In genomic region chr2:176157499-176158305, GRCh38 we compare ENCODE assay signal across 11 cellular contexts. TPM values are rescaled to one million over a fixed set of nuclear protein-coding genes. Genes with fewer than 3 reads are reported as not detected.
A peak's percentile ranks its signal among the peaks of the same experiment; 100 is the strongest.
DNase-seq lines count a peak whose midpoint lies in the region; ATAC-seq and TF ChIP-seq lines count a peak whose summit lies in the region.
"Had no signal": no experiment of that assay in that cellular context is flagged by ENCODE, and none has a peak within 500 bp of the region (broad histone marks: within the 10 kb centered on the region; RNA-seq: fewer than 3 reads in every experiment).

No MANE protein-coding gene starts in this region.

- no peak overlapping the region for H3K9ac ChIP-seq in NT2/D1 (ENCODE audit: insufficient read length, low read depth)

- TF ChIP-seq CTCF in thoracic aorta (IDR thresholded peaks at IDR 0.05) (no peak), omental fat pad (IDR thresholded peaks at IDR 0.05) (no peak)

- H3K4me3 Mint-ChIP-seq in activated naive CD4-positive, alpha-beta T cell treated with anti-CD3 and anti-CD28 coated beads, Interleukin-2, amount 10 ng/mL, durations not matched to agents 7 days and 5 days, result peak overlapping the region; percentile 44

- H3K9me3 ChIP-seq in NT2/D1 (ENCODE audit: insufficient read depth, low read length) (no peaks in the 10 kb centered on the region), thoracic aorta (no peaks in the 10 kb centered on the region)

- no peak overlapping the region for H3K27ac ChIP-seq in thoracic aorta
- H3K27ac ChIP-seq: epithelial cell of prostate had no signal

- ATAC-seq in thoracic aorta (ENCODE audit: insufficient number of reproducible peaks, low FRiP score, low read depth), result no peak
- no peak for ATAC-seq in omental fat pad (ENCODE audit: low FRiP score)
- no peak for ATAC-seq in GM21529 (IDR thresholded peaks at IDR 0.05; ENCODE audit: unreplicated experiment)

- DNase-seq in activated naive CD4-positive, alpha-beta T cell treated with anti-CD3 and anti-CD28 coated beads, Interleukin-2, amount 10 ng/mL, durations not matched to agents 7 days and 5 days, result no peak
- DNase-seq in activated naive CD4-positive, alpha-beta T cell (lab: John Stamatoyannopoulos, UW), result no peak
- no peak for DNase-seq in NT2/D1 (ENCODE audit: low read depth, low spot score)
- peak; percentile 72 for DNase-seq in islet precursor cell
- DNase-seq in thoracic aorta (ENCODE audit: low spot score), result no peak
- DNase-seq in hypothalamus (lab: John Stamatoyannopoulos, UW), result no peak
- DNase-seq in omental fat pad (ENCODE audit: low spot score), result no peak
- DNase-seq: DND-41 had no signal

- H3K36me3 ChIP-seq in NT2/D1 (ENCODE audit: insufficient read depth, insufficient read length, low read length) (no peaks in the 10 kb centered on the region), thoracic aorta (peaks cover 6% of the 10 kb centered on the region)

- peaks cover 5% of the 10 kb centered on the region for H3K4me1 Mint-ChIP-seq in activated naive CD4-positive, alpha-beta T cell treated with anti-CD3 and anti-CD28 coated beads, Interleukin-2, amount 10 ng/mL, durations not matched to agents 7 days and 5 days

- peak overlapping the region; percentile 70 for H3K27ac Mint-ChIP-seq in activated naive CD4-positive, alpha-beta T cell treated with anti-CD3 and anti-CD28 coated beads, Interleukin-2, amount 10 ng/mL, durations not matched to agents 7 days and 5 days

- no peaks in the 10 kb centered on the region for H3K9me3 Mint-ChIP-seq in activated naive CD4-positive, alpha-beta T cell treated with anti-CD3 and anti-CD28 coated beads, Interleukin-2, amount 10 ng/mL, durations not matched to agents 7 days and 5 days

- H3K4me3 ChIP-seq in NT2/D1 (ENCODE audit: insufficient read length, low read depth) (peak overlapping the region; percentile 8), thoracic aorta (peak overlapping the region; percentile 12)

- peaks cover 100% of the 10 kb centered on the region for H3K27me3 ChIP-seq in NT2/D1 (ENCODE audit: insufficient read depth, insufficient read length)
- H3K27me3 ChIP-seq in thoracic aorta (replicated peaks; ENCODE audit: insufficient read depth), result no peaks in the 10 kb centered on the region

- peaks cover 98% of the 10 kb centered on the region for H3K27me3 Mint-ChIP-seq in activated naive CD4-positive, alpha-beta T cell treated with anti-CD3 and anti-CD28 coated beads, Interleukin-2, amount 10 ng/mL, durations not matched to agents 7 days and 5 days

- peaks cover 14% of the 10 kb centered on the region for H3K4me1 ChIP-seq in NT2/D1 (ENCODE audit: insufficient read depth, insufficient read length)
- H3K4me1 ChIP-seq in thoracic aorta (ENCODE audit: control insufficient read depth in 1 of 2, low read depth in 2 of 2), result peaks cover 3 to 30% of the 10 kb centered on the region in 2 donors

- peaks cover 3% of the 10 kb centered on the region for H3K36me3 Mint-ChIP-seq in activated naive CD4-positive, alpha-beta T cell treated with anti-CD3 and anti-CD28 coated beads, Interleukin-2, amount 10 ng/mL, durations not matched to agents 7 days and 5 days

- CTCF ChIA-PET in activated naive CD4-positive, alpha-beta T cell treated with anti-CD3 and anti-CD28 coated beads, Interleukin-2, amount 10 ng/mL, durations not matched to agents 7 days and 5 days (lab: Charles Lee), result interaction anchor here (0.6 kb wide), 1 partner anchor 73 kb away, joined by 3 read pairs; no protein-coding TSS in a partner anchor

RNA-seq across cellular contexts. Expression of gene HOXD3, which starts 0.6 kb away (rescaled TPM):
- total RNA-seq in thoracic aorta (1 to 10 TPM; 1.2 to 3.9 TPM), omental fat pad (10 to 100 TPM in 1 of 4 donors, 1 to 10 TPM in 2, under 1 TPM in 1; 0.65 to 15.8 (median 2.8) TPM)
- total RNA-seq: pulmonary artery endothelial cell had no signal

RNA-seq across cellular contexts. Expression of gene HOXD4, which starts 6.4 kb away (rescaled TPM):
- total RNA-seq in thoracic aorta (1 to 10 TPM; 4.8 to 9.3 TPM), omental fat pad (10 to 100 TPM in 1 of 4 donors, 1 to 10 TPM in 3; 1.0 to 14.2 (median 1.9) TPM)
- total RNA-seq: pulmonary artery endothelial cell had no signal

RNA-seq across cellular contexts. Expression of gene HOXD8, which starts 28.2 kb away (rescaled TPM):
- total RNA-seq in thoracic aorta (10 to 100 TPM in 1 of 2 donors, 1 to 10 TPM in 1; 3.9 to 11.2 TPM), omental fat pad (10 to 100 TPM in 1 of 4 donors, 1 to 10 TPM in 3; 3.7 to 24.6 (median 7.6) TPM)
- total RNA-seq: pulmonary artery endothelial cell had no signal

RNA-seq across cellular contexts. Expression of gene HOXD1, which starts 30.8 kb away (rescaled TPM):
- under 1 TPM in 1 of 2 donors, not detected in 1; 0.71 TPM for total RNA-seq in thoracic aorta
- under 1 TPM; 0.19 to 0.95 (median 0.53) TPM for total RNA-seq in omental fat pad

RNA-seq across cellular contexts. Expression of gene HOXD9, which starts 35.2 kb away (rescaled TPM):
- total RNA-seq in thoracic aorta (1 to 10 TPM in 1 of 2 donors, not detected in 1; 1.4 TPM), omental fat pad (1 to 10 TPM in 3 of 4 donors, under 1 TPM in 1; 0.95 to 2.6 (median 1.7) TPM)
- total RNA-seq: pulmonary artery endothelial cell had no signal
